2 cellular contexts compared by ENCODE assay signal in genomic region chr1:157419845-157420542, GRCh38.
TF ChIP-seq lines count a peak whose summit lies in the region.

No MANE protein-coding gene starts in this region.

TF ChIP-seq in HepG2, 621 proteins besides CTCF, POLR2A, EP300 and RAD21:
- TF ChIP-seq, protein P1, sequence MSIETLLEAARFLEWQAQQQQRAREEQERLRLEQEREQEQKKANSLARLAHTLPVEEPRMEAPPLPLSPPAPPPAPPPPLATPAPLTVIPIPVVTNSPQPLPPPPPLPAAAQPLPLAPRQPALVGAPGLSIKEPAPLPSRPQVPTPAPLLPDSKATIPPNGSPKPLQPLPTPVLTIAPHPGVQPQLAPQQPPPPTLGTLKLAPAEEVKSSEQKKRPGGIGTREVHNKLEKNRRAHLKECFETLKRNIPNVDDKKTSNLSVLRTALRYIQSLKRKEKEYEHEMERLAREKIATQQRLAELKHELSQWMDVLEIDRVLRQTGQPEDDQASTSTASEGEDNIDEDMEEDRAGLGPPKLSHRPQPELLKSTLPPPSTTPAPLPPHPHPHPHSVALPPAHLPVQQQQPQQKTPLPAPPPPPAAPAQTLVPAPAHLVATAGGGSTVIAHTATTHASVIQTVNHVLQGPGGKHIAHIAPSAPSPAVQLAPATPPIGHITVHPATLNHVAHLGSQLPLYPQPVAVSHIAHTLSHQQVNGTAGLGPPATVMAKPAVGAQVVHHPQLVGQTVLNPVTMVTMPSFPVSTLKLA (IDR thresholded peaks at IDR 0.05), result peak; percentile 69
- TF ChIP-seq ZBTB42 (CRISPR knock-in tag; IDR thresholded peaks at IDR 0.05) (no peak), ZNF18 (CRISPR knock-in tag; IDR thresholded peaks at IDR 0.05; ENCODE audit: insufficient replicate concordance) (no peak)

TF ChIP-seq in K562, 482 proteins besides CTCF, POLR2A, EP300 and RAD21:
- TF ChIP-seq ATF2 (CRISPR knock-in tag; IDR thresholded peaks at IDR 0.05) (0 out of 2 replicates have a peak, but pooled peaks have one; percentile 50), KAT7 (CRISPR knock-in tag; IDR thresholded peaks at IDR 0.05; ENCODE audit: borderline replicate concordance) (no peak), CREM (IDR thresholded peaks at IDR 0.05; ENCODE audit: low read depth) (0 out of 2 replicates have a peak, but pooled peaks have one; percentile 12)
- TF ChIP-seq, protein P2, sequence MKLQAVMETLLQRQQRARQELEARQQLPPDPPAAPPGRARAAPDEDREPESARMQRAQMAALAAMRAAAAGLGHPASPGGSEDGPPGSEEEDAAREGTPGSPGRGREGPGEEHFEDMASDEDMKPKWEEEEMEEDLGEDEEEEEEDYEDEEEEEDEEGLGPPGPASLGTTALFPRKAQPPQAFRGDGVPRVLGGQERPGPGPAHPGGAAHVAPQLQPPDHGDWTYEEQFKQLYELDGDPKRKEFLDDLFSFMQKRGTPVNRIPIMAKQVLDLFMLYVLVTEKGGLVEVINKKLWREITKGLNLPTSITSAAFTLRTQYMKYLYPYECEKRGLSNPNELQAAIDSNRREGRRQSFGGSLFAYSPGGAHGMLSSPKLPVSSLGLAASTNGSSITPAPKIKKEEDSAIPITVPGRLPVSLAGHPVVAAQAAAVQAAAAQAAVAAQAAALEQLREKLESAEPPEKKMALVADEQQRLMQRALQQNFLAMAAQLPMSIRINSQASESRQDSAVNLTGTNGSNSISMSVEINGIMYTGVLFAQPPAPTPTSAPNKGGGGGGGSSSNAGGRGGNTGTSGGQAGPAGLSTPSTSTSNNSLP (IDR thresholded peaks at IDR 0.05; ENCODE audit: borderline replicate concordance, low read depth, low read length), result no peak
- TF ChIP-seq, protein P3, sequence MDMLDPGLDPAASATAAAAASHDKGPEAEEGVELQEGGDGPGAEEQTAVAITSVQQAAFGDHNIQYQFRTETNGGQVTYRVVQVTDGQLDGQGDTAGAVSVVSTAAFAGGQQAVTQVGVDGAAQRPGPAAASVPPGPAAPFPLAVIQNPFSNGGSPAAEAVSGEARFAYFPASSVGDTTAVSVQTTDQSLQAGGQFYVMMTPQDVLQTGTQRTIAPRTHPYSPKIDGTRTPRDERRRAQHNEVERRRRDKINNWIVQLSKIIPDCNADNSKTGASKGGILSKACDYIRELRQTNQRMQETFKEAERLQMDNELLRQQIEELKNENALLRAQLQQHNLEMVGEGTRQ (CRISPR knock-in tag; IDR thresholded peaks at IDR 0.05), result 0 out of 2 replicates have a peak, but pooled peaks have one; percentile 45
